Comparison of ENCODE assay signal across 15 cellular contexts in the genomic region with DNA sequence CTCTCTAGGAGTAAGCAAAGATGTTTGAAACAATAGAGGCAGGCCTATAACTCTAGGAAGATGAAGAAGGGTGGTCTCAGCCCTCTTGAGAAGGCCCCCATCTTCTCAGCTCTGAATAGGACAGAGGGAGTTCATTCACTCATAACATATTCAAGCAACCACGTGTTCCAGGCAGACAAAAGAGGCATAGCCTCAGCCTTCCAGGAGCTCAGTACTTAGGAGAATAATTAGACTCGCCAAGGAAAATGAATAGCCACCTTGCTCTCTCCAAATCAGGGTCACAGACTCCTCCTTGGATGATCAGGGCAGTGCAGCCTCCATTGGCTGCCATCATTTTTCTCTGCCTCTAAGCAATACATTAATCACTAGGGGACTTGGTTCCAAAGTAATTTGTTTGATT. TPM values are rescaled to one million over a fixed set of nuclear protein-coding genes. Genes with fewer than 3 reads are reported as not detected.
"Had no signal": no experiment of that assay in that cellular context is flagged by ENCODE, and none has a peak within 500 bp of the region (broad histone marks: within the 10 kb centered on the region; RNA-seq: fewer than 3 reads in every experiment).

No MANE protein-coding gene starts in this region.

- H3K4me3 ChIP-seq: ascending aorta, colonic mucosa, heart left ventricle, mucosa of descending colon, pancreas, thyroid gland, uterus had no signal

- H3K9me3 ChIP-seq: ascending aorta, colonic mucosa, heart left ventricle, mucosa of descending colon, pancreas, thyroid gland, uterus had no signal

- DNase-seq: activated CD4-positive, alpha-beta T cell treated with anti-CD3 and anti-CD28 coated beads for 36 hours; activated CD8-positive, alpha-beta memory T cell treated with anti-CD3 and anti-CD28 coated beads, Interleukin-2, amount 50 U/mL, for 4 hours; activated CD8-positive, alpha-beta T cell treated with anti-CD3 and anti-CD28 coated beads for 36 hours; activated naive CD4-positive, alpha-beta T cell; colonic mucosa; effector CD4-positive, alpha-beta T cell; heart left ventricle; mucosa of descending colon; natural killer cell; pancreas; small intestine; thyroid gland; uterus; WERI-Rb-1 had no signal

- H3K4me1 ChIP-seq: ascending aorta, colonic mucosa, heart left ventricle, pancreas, thyroid gland, uterus had no signal

- H3K36me3 ChIP-seq: ascending aorta, colonic mucosa, heart left ventricle, thyroid gland, uterus, WERI-Rb-1 had no signal

- H3K27ac ChIP-seq: ascending aorta, colonic mucosa, heart left ventricle, pancreas, thyroid gland, uterus, WERI-Rb-1 had no signal

- H3K27me3 ChIP-seq: ascending aorta, colonic mucosa, heart left ventricle, pancreas, thyroid gland, uterus had no signal

RNA-seq across cellular contexts. Expression of a gene that starts 52.7 kb away (rescaled TPM):
- polyA plus RNA-seq: heart left ventricle had no signal
